Comparison of ENCODE assay signal across 16 cellular contexts in genomic region chr5:78600656-78601452, GRCh38. TPM values are rescaled to one million over a fixed set of nuclear protein-coding genes. Genes with fewer than 3 reads are reported as not detected.
DNase-seq lines count a peak whose midpoint lies in the region; ATAC-seq, FAIRE-seq and TF ChIP-seq lines count a peak whose summit lies in the region.
"Had no signal": no experiment of that assay in that cellular context is flagged by ENCODE, and none has a peak within 500 bp of the region (broad histone marks: within the 10 kb centered on the region; RNA-seq: fewer than 3 reads in every experiment).

No MANE protein-coding gene starts in this region.

- TF ChIP-seq CTCF in endothelial cell of umbilical vein (IDR thresholded peaks at IDR 0.05; ENCODE audit: extremely low read depth in 1 of 2, insufficient read depth in 1 of 2, low read depth in 1 of 2, low read length in 2 of 2), result no peak
- TF ChIP-seq CTCF in nephron (IDR thresholded peaks at IDR 0.05; ENCODE audit: unreplicated experiment in 3 of 3), result no peak
- no peak for TF ChIP-seq CTCF in BE2C (IDR thresholded peaks at IDR 0.05; ENCODE audit: low read depth, low read length)

- H3K4me2 ChIP-seq in endothelial cell of umbilical vein (ENCODE audit: insufficient read depth, low read length), result no peak overlapping the region
- H3K4me2 ChIP-seq: KMS-11 had no signal

- POLR2A ChIA-PET in endothelial cell of umbilical vein (lab: Charles Lee), result no interaction called here

- no peaks in the 10 kb centered on the region for H3K9me3 Mint-ChIP-seq in nephron
- H3K9me3 Mint-ChIP-seq: activated B cell treated with CpG ODN at 0.5 μM for 24 hours; natural killer cell treated with Interleukin-12 subunit alpha and Interleukin-12 subunit beta and Interleukin-15 and Interleukin-18, amount 100 ng/mL, for 72 hours had no signal

- H3K79me2 ChIP-seq in ACC112 (ENCODE audit: control insufficient read depth, insufficient read depth, low read length, unreplicated experiment) (peaks cover 12% of the 10 kb centered on the region), endothelial cell of umbilical vein (ENCODE audit: control insufficient read depth, insufficient read depth, low read length) (peaks cover 11% of the 10 kb centered on the region)

- intact Hi-C loops in endothelial cell of umbilical vein (cut with micrococcal nuclease), result no loop called here

- H3K4me1 ChIP-seq in ACC112 (ENCODE audit: control insufficient read depth, insufficient read depth, low read length, unreplicated experiment), result peaks cover 64% of the 10 kb centered on the region
- H3K4me1 ChIP-seq in endothelial cell of umbilical vein (ENCODE audit: control insufficient read depth, extremely low read depth, insufficient read depth, low read length), result peaks cover 50% of the 10 kb centered on the region
- no peaks in the 10 kb centered on the region for H3K4me1 ChIP-seq in BE2C

- H2AFZ ChIP-seq in ACC112 (ENCODE audit: low read length, unreplicated experiment) (peak overlapping the region; percentile 1), endothelial cell of umbilical vein (ENCODE audit: low read depth, low read length) (no peak overlapping the region)

- FAIRE-seq in HTR-8/SVneo (lab: Jason Lieb, UNC), result peak; percentile 16
- FAIRE-seq in endothelial cell of umbilical vein (lab: Jason Lieb, UNC), result no peak
- FAIRE-seq: bronchial epithelial cell had no signal

- peak overlapping the region; percentile 27 for H3K9ac ChIP-seq in endothelial cell of umbilical vein (replicated peaks; ENCODE audit: extremely low read depth, insufficient read depth, low read length)
- H3K9ac ChIP-seq: KMS-11 had no signal

- no peak for TF ChIP-seq POLR2A in endothelial cell of umbilical vein (IDR thresholded peaks at IDR 0.05; ENCODE audit: low read depth, low read length)

- no peak overlapping the region for H3K4me3 ChIP-seq in ACC112 (ENCODE audit: low read depth, low read length)
- H3K4me3 ChIP-seq in endothelial cell of umbilical vein (replicated peaks in 1 of 3; ENCODE audit: insufficient read depth in 1 of 3, low read depth in 1 of 3, low read length in 3 of 3), result no peak overlapping the region
- H3K4me3 ChIP-seq in BE2C (ENCODE audit: low read depth, low read length), result no peak overlapping the region
- H3K4me3 ChIP-seq: SK-N-MC had no signal

- H3K27ac Mint-ChIP-seq in nephron, result peak overlapping the region; percentile 91 to 93 (median 93)
- H3K27ac Mint-ChIP-seq: activated B cell treated with CpG ODN at 0.5 μM for 24 hours; natural killer cell treated with Interleukin-12 subunit alpha and Interleukin-12 subunit beta and Interleukin-15 and Interleukin-18, amount 100 ng/mL, for 72 hours had no signal

- CTCF ChIA-PET in endothelial cell of umbilical vein (lab: Charles Lee), result interaction anchor here (0.9 to 1.6 kb wide), 3 partner anchors 9 to 133 kb away, joined by 3 to 4 read pairs (median 4); no protein-coding TSS in a partner anchor

- peaks cover 31% of the 10 kb centered on the region for H3K36me3 Mint-ChIP-seq in nephron (ENCODE audit: low read depth)
- H3K36me3 Mint-ChIP-seq: natural killer cell treated with Interleukin-12 subunit alpha and Interleukin-12 subunit beta and Interleukin-15 and Interleukin-18, amount 100 ng/mL, for 72 hours had no signal

- no peaks in the 10 kb centered on the region for H3K27me3 Mint-ChIP-seq in nephron (ENCODE audit: low read depth)
- H3K27me3 Mint-ChIP-seq: activated B cell treated with CpG ODN at 0.5 μM for 24 hours had no signal

- DNase-seq in HTR-8/SVneo (ENCODE audit: insufficient read length, low spot score), result no peak
- peak; percentile 81 for DNase-seq in endothelial cell of umbilical vein (ENCODE audit: low read depth, low spot score)
- DNase-seq in NCI-H524 treated with DMSO at 0.1 percent for 48 hours (lab: John Stamatoyannopoulos, UW), result no peak
- no peak for DNase-seq in activated CD4-positive, alpha-beta T cell treated with anti-CD3 and anti-CD28 coated beads for 4 hours
- DNase-seq in BE2C, result no peak
- DNase-seq: activated B cell treated with CpG ODN at 0.5 μM for 24 hours; NCI-H2081 treated with DMSO at 0.1 percent for 48 hours; NK-92 treated with Interleukin-12 subunit alpha and Interleukin-12 subunit beta, amount 100 ng/mL, for 24 hours; stimulated activated CD8-positive, alpha-beta memory T cell treated with anti-CD3 and anti-CD28 coated beads, Interleukin-4, amount 100 ng/mL, for 48 hours had no signal

- H3K9me3 ChIP-seq in endothelial cell of umbilical vein (replicated peaks; ENCODE audit: control insufficient read depth, insufficient read depth, low read length), result no peaks in the 10 kb centered on the region
- no peaks in the 10 kb centered on the region for H3K9me3 ChIP-seq in BE2C

- H3K36me3 ChIP-seq in ACC112 (ENCODE audit: insufficient read depth, low read length) (no peaks in the 10 kb centered on the region), endothelial cell of umbilical vein (ENCODE audit: control insufficient read depth in 2 of 2, extremely low read depth in 1 of 2, insufficient read depth in 2 of 2, low read length in 2 of 2) (peaks cover 0 to 2% of the 10 kb centered on the region in 2 experiments), BE2C (no peaks in the 10 kb centered on the region)

- H4K20me1 ChIP-seq in endothelial cell of umbilical vein (replicated peaks; ENCODE audit: control insufficient read depth, extremely low read depth, insufficient read depth, low read length), result no peaks in the 10 kb centered on the region

- H3K27me3 ChIP-seq in ACC112 (ENCODE audit: insufficient read depth, low read length) (no peaks in the 10 kb centered on the region), endothelial cell of umbilical vein (ENCODE audit: control insufficient read depth in 2 of 2, insufficient read depth in 2 of 2, low read length in 2 of 2) (no peaks in the 10 kb centered on the region), BE2C (no peaks in the 10 kb centered on the region)

- no peaks in the 10 kb centered on the region for H3K9me1 ChIP-seq in endothelial cell of umbilical vein (replicated peaks; ENCODE audit: control insufficient read depth, extremely low read depth, insufficient read depth, low read length)

- no TSS peak for BruUV-seq in endothelial cell of umbilical vein (replicated peaks; lab: Mats Ljungman, UMichigan)

- no peak for ATAC-seq in HG02588 (IDR thresholded peaks at IDR 0.05; ENCODE audit: unreplicated experiment)
- ATAC-seq: natural killer cell treated with Interleukin-12 subunit alpha and Interleukin-12 subunit beta and Interleukin-15 and Interleukin-18, amount 100 ng/mL, for 72 hours had no signal

- H3K27ac ChIP-seq in ACC112 (ENCODE audit: low read depth, low read length) (peak overlapping the region; percentile 86), endothelial cell of umbilical vein (ENCODE audit: insufficient read depth, low read depth, low read length) (peak overlapping the region; percentile 64)
- H3K27ac ChIP-seq: KMS-11, SK-N-MC had no signal

- peak overlapping the region in 1 of 3 experiments; percentile 3 for H3K4me3 Mint-ChIP-seq in nephron
- H3K4me3 Mint-ChIP-seq: activated B cell treated with CpG ODN at 0.5 μM for 24 hours; natural killer cell treated with Interleukin-12 subunit alpha and Interleukin-12 subunit beta and Interleukin-15 and Interleukin-18, amount 100 ng/mL, for 72 hours had no signal

- H3K4me1 Mint-ChIP-seq in nephron, result peaks cover 70% of the 10 kb centered on the region

- dilution Hi-C loops in endothelial cell of umbilical vein (cut with MboI; ENCODE audit: extremely low pct_ligation_motif_present, low sequenced_read_pairs), result no loop called here

TF ChIP-seq in endothelial cell of umbilical vein, 7 proteins besides CTCF, POLR2A, EP300 and RAD21:
- TF ChIP-seq EZH2 (IDR thresholded peaks at IDR 0.05; ENCODE audit: borderline replicate concordance, low read depth, low read length, severe bottlenecking), result no peak
- no peak for TF ChIP-seq FOS (IDR thresholded peaks at IDR 0.05; ENCODE audit: borderline replicate concordance, insufficient read depth, low read length)
- no peak for TF ChIP-seq MYC (IDR thresholded peaks at IDR 0.05; ENCODE audit: low read depth, low read length)
- no peak for TF ChIP-seq MAX (IDR thresholded peaks at IDR 0.05; ENCODE audit: insufficient read depth, insufficient read length)
- no peak for TF ChIP-seq JUN (IDR thresholded peaks at IDR 0.05; ENCODE audit: borderline replicate concordance, insufficient read depth, insufficient read length, low read depth)
- TF ChIP-seq POLR2AphosphoS5 (IDR thresholded peaks at IDR 0.05; ENCODE audit: insufficient read depth, low read depth, low read length), result no peak

RNA-seq across cellular contexts. Expression of gene LHFPL2, which starts 47.7 kb away (rescaled TPM):
- 26.8 and 36.3 TPM in 2 replicates for total RNA-seq in endothelial cell of umbilical vein
- polyA plus RNA-seq in endothelial cell of umbilical vein, result 9.3 and 9.6 TPM in 2 replicates
- 8.1 and 9.5 TPM in 2 replicates for polyA plus RNA-seq in endothelial cell of umbilical vein (2011; cell fraction: cytosol; rRNA removed)
- polyA plus RNA-seq in endothelial cell of umbilical vein (2011; cell fraction: nucleus; rRNA removed), result 19.9 and 20.5 TPM in 2 replicates
- 34.9 and 35.2 TPM in 2 replicates for polyA plus RNA-seq in endothelial cell of umbilical vein (2012)
- 29.7 and 34.7 TPM in 2 replicates for polyA minus RNA-seq in endothelial cell of umbilical vein
- 2.4 TPM for polyA minus RNA-seq in endothelial cell of umbilical vein (2011; cell fraction: cytosol; rRNA and poly(A)+ RNA removed)
- polyA minus RNA-seq in endothelial cell of umbilical vein (2011; cell fraction: nucleus; rRNA and poly(A)+ RNA removed), result 46.8 and 57.6 TPM in 2 replicates
- polyA plus RNA-seq in BE2C (2012; ENCODE audit: insufficient read depth, insufficient read length, low read depth), result 7.5 TPM
